In the genomic region with DNA sequence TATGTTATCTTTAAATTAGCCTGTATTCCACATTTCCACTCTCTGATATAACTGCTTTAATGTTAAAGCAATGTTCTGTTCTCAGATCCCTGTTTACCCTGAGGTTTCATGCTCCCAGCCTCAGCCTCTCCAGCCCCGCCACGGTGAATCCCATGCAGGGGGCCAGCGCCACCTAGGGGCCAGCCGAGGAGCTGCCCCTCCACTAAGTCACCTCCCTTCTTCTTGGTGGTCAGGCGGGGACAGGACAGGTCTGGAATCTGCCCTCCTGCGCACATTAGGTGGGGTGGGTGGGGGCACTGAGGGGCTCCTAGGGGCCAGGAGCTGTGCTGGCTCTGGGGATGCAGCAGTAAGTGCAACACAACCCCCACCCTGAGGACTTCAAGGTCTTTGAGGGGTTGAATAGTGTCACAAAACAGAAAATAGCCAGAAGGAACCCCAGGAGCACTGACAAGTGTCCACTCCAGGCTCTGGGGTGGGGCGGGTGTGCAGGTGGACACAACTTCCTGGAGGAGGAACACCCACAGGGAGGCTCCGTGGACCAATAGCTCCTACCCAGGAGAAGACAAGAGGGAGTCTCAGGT, we compare ENCODE assay signal across 8 cellular contexts.
DNase-seq lines count a peak whose midpoint lies in the region; ATAC-seq and TF ChIP-seq lines count a peak whose summit lies in the region.

No MANE protein-coding gene starts in this region.

- no peak for TF ChIP-seq POLR2A in right lobe of liver (IDR thresholded peaks at IDR 0.05)

- no peak overlapping the region for H3K27ac ChIP-seq in right lobe of liver

- no peaks in the 10 kb centered on the region for H3K36me3 ChIP-seq in right lobe of liver

- H3K9me3 Mint-ChIP-seq in Calu3 (ENCODE audit: low read depth, unreplicated experiment), result no peaks in the 10 kb centered on the region
- H3K9me3 Mint-ChIP-seq in activated CD4-positive, alpha-beta T cell treated with anti-CD3 and anti-CD28 coated beads, Interleukin-2, amount 10 ng/mL, durations not matched to agents 24 days and 14 days, result no peaks in the 10 kb centered on the region

- intact Hi-C loops in Calu3 (cut with micrococcal nuclease; ENCODE audit: unreplicated experiment), result loop anchor here (1.0 to 2.0 kb wide), 4 partner anchors 76 to 336 kb away; no protein-coding TSS in a partner anchor
- intact Hi-C loops in activated CD4-positive, alpha-beta T cell treated with anti-CD3 and anti-CD28 coated beads, Interleukin-2, amount 10 ng/mL, durations not matched to agents 24 days and 14 days (cut with micrococcal nuclease), result loop anchor here (1.0 to 5.0 kb wide), 6 partner anchors 37 to 336 kb away; partner anchors contain the start of gene STK38
- intact Hi-C loops in right lobe of liver (cut with DNase I), result loop anchor here in 1 of 2 donors (10.0 kb wide), 1 partner anchor 144 kb away; no protein-coding TSS in a partner anchor

- DNase-seq in Calu3 (peak; percentile 94), NCI-H526 (lab: John Stamatoyannopoulos, UW) (peak; percentile 17 to 84), choroid plexus epithelial cell (ENCODE audit: low read depth) (peak; percentile 83), right lobe of liver (peak; percentile 81 to 86 (median 84))
- peak; percentile 95 for DNase-seq in activated CD4-positive, alpha-beta T cell treated with anti-CD3 and anti-CD28 coated beads, Interleukin-2, amount 10 ng/mL, durations not matched to agents 24 days and 14 days
- DNase-seq in stimulated activated CD4-positive, alpha-beta T cell treated with anti-CD3 and anti-CD28 coated beads, TNF-alpha, amount 100 ng/mL, for 24 hours (ENCODE audit: low read depth in 3 of 3), result peak; percentile 68 to 78 (median 72)

- ATAC-seq in HG02798 (IDR thresholded peaks at IDR 0.05; ENCODE audit: poor library complexity, unreplicated experiment) (peak; percentile 53), right lobe of liver (peak; percentile 90 to 96 (median 94)), HG02884 (IDR thresholded peaks at IDR 0.05; ENCODE audit: unreplicated experiment) (no peak)

- H3K4me3 Mint-ChIP-seq in Calu3 (ENCODE audit: low read depth, unreplicated experiment), result no peak overlapping the region
- H3K4me3 Mint-ChIP-seq in activated CD4-positive, alpha-beta T cell treated with anti-CD3 and anti-CD28 coated beads, Interleukin-2, amount 10 ng/mL, durations not matched to agents 24 days and 14 days, result no peak overlapping the region

- 10% methylated on average over 7 of the region's 8 CpGs for WGBS in right lobe of liver (ENCODE audit: insufficient coverage, low coverage, low lambda C conversion rate, missing lambda C conversion rate)

- H3K36me3 Mint-ChIP-seq in Calu3 (ENCODE audit: insufficient read depth, unreplicated experiment), result no peaks in the 10 kb centered on the region
- H3K36me3 Mint-ChIP-seq in activated CD4-positive, alpha-beta T cell treated with anti-CD3 and anti-CD28 coated beads, Interleukin-2, amount 10 ng/mL, durations not matched to agents 24 days and 14 days (ENCODE audit: low read depth), result peaks cover 2% of the 10 kb centered on the region

- H3K4me1 ChIP-seq in right lobe of liver, result no peaks in the 10 kb centered on the region

- peaks cover 49% of the 10 kb centered on the region for H3K4me1 Mint-ChIP-seq in Calu3 (ENCODE audit: low read depth, unreplicated experiment)
- H3K4me1 Mint-ChIP-seq in activated CD4-positive, alpha-beta T cell treated with anti-CD3 and anti-CD28 coated beads, Interleukin-2, amount 10 ng/mL, durations not matched to agents 24 days and 14 days, result peaks cover 48% of the 10 kb centered on the region

- H3K27me3 Mint-ChIP-seq in Calu3 (ENCODE audit: unreplicated experiment), result no peaks in the 10 kb centered on the region
- no peaks in the 10 kb centered on the region for H3K27me3 Mint-ChIP-seq in activated CD4-positive, alpha-beta T cell treated with anti-CD3 and anti-CD28 coated beads, Interleukin-2, amount 10 ng/mL, durations not matched to agents 24 days and 14 days

- H3K27me3 ChIP-seq in right lobe of liver, result no peaks in the 10 kb centered on the region

- no peak overlapping the region for H3K27ac Mint-ChIP-seq in Calu3 (ENCODE audit: unreplicated experiment)
- H3K27ac Mint-ChIP-seq in activated CD4-positive, alpha-beta T cell treated with anti-CD3 and anti-CD28 coated beads, Interleukin-2, amount 10 ng/mL, durations not matched to agents 24 days and 14 days, result peak overlapping the region; percentile 30

- H3K4me3 ChIP-seq in choroid plexus epithelial cell (ENCODE audit: low read depth, low read length) (no peak overlapping the region), right lobe of liver (no peak overlapping the region)

- H3K9me3 ChIP-seq in right lobe of liver, result no peaks in the 10 kb centered on the region

- TF ChIP-seq CTCF in Calu3 (IDR thresholded peaks at IDR 0.05; ENCODE audit: unreplicated experiment) (peak; percentile 94), choroid plexus epithelial cell (conservative IDR thresholded peaks at IDR 0.05; ENCODE audit: low read depth, low read length) (peak; percentile 95), right lobe of liver (IDR thresholded peaks at IDR 0.05) (peak; percentile 93 to 96 (median 94))

- no TSS peak for BruUV-seq in Calu3 (replicated peaks; lab: Mats Ljungman, UMichigan)

- CTCF ChIA-PET in Calu3 (lab: Charles Lee), result interaction anchor here (0.6 to 1.5 kb wide), 17 partner anchors 10 to 418 kb away, joined by 3 to 9 read pairs (median 3); partner anchors contain the start of gene PPIL1
